In the genomic region with DNA sequence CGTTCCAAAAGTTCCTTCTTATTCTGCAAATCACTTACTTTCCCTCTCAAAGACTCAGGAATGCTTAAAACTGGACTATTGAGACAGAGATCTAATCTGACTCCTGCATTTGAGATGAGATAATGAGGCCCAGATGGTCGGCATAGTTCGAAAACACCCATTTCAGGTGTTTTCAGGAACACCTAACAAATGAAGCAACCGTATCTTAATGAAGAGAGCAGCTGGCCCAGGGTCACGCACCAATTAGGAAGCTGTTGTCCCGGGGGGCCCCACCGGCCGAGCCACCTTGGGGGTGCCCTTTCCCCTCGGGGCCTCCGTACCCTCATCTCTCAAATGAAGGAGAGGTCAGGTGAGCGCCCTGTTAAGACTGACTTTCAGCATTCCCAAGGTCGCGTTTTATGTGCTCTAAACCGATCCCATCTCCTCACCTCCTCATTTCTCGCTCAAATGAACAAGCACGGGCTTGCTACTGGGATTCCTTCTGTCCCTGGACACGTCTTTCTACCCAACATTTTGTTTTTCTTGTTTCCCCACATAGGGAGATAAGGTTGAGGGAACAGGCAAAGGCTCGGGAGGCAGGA, we compare ENCODE assay signal across 8 cellular contexts. TPM values are rescaled to one million over a fixed set of nuclear protein-coding genes. Genes with fewer than 3 reads are reported as not detected.
DNase-seq lines count a peak whose midpoint lies in the region; ATAC-seq and TF ChIP-seq lines count a peak whose summit lies in the region.

No MANE protein-coding gene starts in this region.

- H3K4me2 ChIP-seq in trophoblast cell (ENCODE audit: low read length): peak overlapping the region; percentile 77

- WGBS in trophoblast cell (ENCODE audit: extremely low coverage, insufficient coverage, insufficient read length): no CpG with 5 or more reads among the region's 18 CpGs

- no peaks in the 10 kb centered on the region for H3K36me3 ChIP-seq in SK-N-MC (ENCODE audit: insufficient read depth, low read length)
- H3K36me3 ChIP-seq in trophoblast cell (ENCODE audit: control insufficient read depth in 1 of 2, insufficient read depth in 2 of 2, low read length in 2 of 2): peaks cover 14 to 23% of the 10 kb centered on the region in 2 experiments

- peaks cover 10 to 21% of the 10 kb centered on the region in 2 experiments for H3K4me1 ChIP-seq in trophoblast cell (ENCODE audit: control insufficient read depth in 1 of 2, insufficient read depth in 2 of 2, low read length in 2 of 2)

- H3K9me3 ChIP-seq in SK-N-MC (ENCODE audit: low read depth, low read length) (no peaks in the 10 kb centered on the region), trophoblast cell (ENCODE audit: insufficient read depth, low read depth, low read length) (peaks cover 1% of the 10 kb centered on the region)

- no peaks in the 10 kb centered on the region for H3K27me3 ChIP-seq in trophoblast cell (ENCODE audit: insufficient read depth, low read length)

- peak; percentile 1 for ATAC-seq in GM21528 (IDR thresholded peaks at IDR 0.05; ENCODE audit: low FRiP score, unreplicated experiment)
- ATAC-seq in HG02870 (IDR thresholded peaks at IDR 0.05; ENCODE audit: unreplicated experiment): no peak
- no peak for ATAC-seq in HG03159 (IDR thresholded peaks at IDR 0.05; ENCODE audit: unreplicated experiment)

- peak overlapping the region; percentile 92 for H3K9ac ChIP-seq in SK-N-MC (ENCODE audit: insufficient read length)
- no peak overlapping the region for H3K9ac ChIP-seq in trophoblast cell (ENCODE audit: low read length)

- no peak overlapping the region for H2BK12ac ChIP-seq in trophoblast cell (ENCODE audit: low read length)

- peak overlapping the region; percentile 38 for H4K8ac ChIP-seq in trophoblast cell (ENCODE audit: low read depth, low read length)

- H3K4ac ChIP-seq in trophoblast cell (ENCODE audit: low read depth, low read length): peak overlapping the region; percentile 3

- H3K4me3 ChIP-seq in SK-N-MC (peak overlapping the region; percentile 97), fibroblast of the aortic adventitia (ENCODE audit: low read depth, low read length) (peak overlapping the region; percentile 88), trophoblast cell (ENCODE audit: low read depth, low read length) (peak overlapping the region; percentile 82)

- no peak overlapping the region for H3K18ac ChIP-seq in trophoblast cell (ENCODE audit: low read length)

- no peak overlapping the region for H3K23ac ChIP-seq in trophoblast cell (ENCODE audit: low read length)

- H2BK120ac ChIP-seq in trophoblast cell (ENCODE audit: insufficient read depth, low read length, poor library complexity): no peak overlapping the region

- H3K79me2 ChIP-seq in trophoblast cell (ENCODE audit: control insufficient read depth, insufficient read depth, low read length, poor library complexity): peaks cover 9% of the 10 kb centered on the region

- H3K14ac ChIP-seq in trophoblast cell (ENCODE audit: low read length): peak overlapping the region; percentile 1

- H2AFZ ChIP-seq in trophoblast cell (ENCODE audit: insufficient read depth, low read length, poor library complexity): no peak overlapping the region

- no peak overlapping the region for H3K27ac ChIP-seq in SK-N-MC
- H3K27ac ChIP-seq in trophoblast cell (ENCODE audit: low read depth, low read length): no peak overlapping the region

- H4K12ac ChIP-seq in trophoblast cell (ENCODE audit: low read depth, low read length): no peak overlapping the region

- peak overlapping the region; percentile 17 for H2AK5ac ChIP-seq in trophoblast cell (ENCODE audit: low read length)

- H4K91ac ChIP-seq in trophoblast cell (ENCODE audit: low read depth, low read length): no peak overlapping the region

- TF ChIP-seq CTCF in fibroblast of the aortic adventitia (IDR thresholded peaks at IDR 0.05; ENCODE audit: insufficient read depth, low read length) (no peak), GM13976 (IDR thresholded peaks at IDR 0.05; ENCODE audit: borderline replicate concordance, control extremely low read depth, extremely low read depth, insufficient read depth, missing control alignments) (no peak)

- peaks cover 3% of the 10 kb centered on the region for H3K79me1 ChIP-seq in trophoblast cell (ENCODE audit: low read length)

- in situ Hi-C loops in GM13976 (cut with MboI; ENCODE audit: low sequenced_read_pairs, unreplicated experiment): no loop called here

- no peak for DNase-seq in SK-N-MC (ENCODE audit: low read depth, low spot score)
- DNase-seq in fibroblast of the aortic adventitia (ENCODE audit: low read depth): peak; percentile 14
- DNase-seq in trophoblast cell: peak in 1 of 2 donors; percentile 66
- DNase-seq in NCI-H524 (lab: John Stamatoyannopoulos, UW): no peak
- no peak for DNase-seq in GM13976 (ENCODE audit: low spot score)

- no peak overlapping the region for H2BK5ac ChIP-seq in trophoblast cell (ENCODE audit: low read depth, low read length, poor library complexity)

RNA-seq across cellular contexts. Expression of a gene that starts 0.8 kb away (rescaled TPM):
- total RNA-seq in fibroblast of the aortic adventitia (ENCODE audit: low replicate concordance): 61.0 and 87.7 TPM in 2 replicates
- 118 and 123 TPM in 2 replicates for polyA plus RNA-seq in trophoblast cell (2013)
